In the genomic region with DNA sequence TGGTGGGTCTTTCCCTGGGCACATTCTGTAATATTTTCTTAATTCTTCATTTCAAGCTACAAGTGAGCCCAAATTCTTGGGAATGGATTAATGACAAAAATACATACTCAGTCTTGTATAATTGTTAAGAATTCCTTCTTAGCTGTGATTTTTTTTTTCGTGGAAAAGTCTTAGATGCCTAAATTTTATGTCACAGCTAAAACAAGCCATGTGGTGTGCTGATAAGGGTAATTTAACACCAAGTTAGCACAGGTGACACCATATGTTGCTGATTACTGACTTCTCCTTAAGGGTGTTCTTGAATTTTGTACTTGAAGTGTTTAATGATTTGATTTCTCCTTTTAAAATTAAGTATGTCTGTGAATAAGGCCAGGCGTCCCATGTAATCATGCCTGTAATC, we compare ENCODE assay signal across 1 cellular context.
TF ChIP-seq lines count a peak whose summit lies in the region.

No MANE protein-coding gene starts in this region.

TF ChIP-seq in K562, 482 proteins besides CTCF, POLR2A, EP300 and RAD21 (continued from another document):
- TF ChIP-seq, protein P1, sequence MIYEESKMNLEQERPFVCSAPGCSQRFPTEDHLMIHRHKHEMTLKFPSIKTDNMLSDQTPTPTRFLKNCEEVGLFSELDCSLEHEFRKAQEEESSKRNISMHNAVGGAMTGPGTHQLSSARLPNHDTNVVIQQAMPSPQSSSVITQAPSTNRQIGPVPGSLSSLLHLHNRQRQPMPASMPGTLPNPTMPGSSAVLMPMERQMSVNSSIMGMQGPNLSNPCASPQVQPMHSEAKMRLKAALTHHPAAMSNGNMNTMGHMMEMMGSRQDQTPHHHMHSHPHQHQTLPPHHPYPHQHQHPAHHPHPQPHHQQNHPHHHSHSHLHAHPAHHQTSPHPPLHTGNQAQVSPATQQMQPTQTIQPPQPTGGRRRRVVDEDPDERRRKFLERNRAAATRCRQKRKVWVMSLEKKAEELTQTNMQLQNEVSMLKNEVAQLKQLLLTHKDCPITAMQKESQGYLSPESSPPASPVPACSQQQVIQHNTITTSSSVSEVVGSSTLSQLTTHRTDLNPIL (CRISPR knock-in tag; IDR thresholded peaks at IDR 0.05): no peak
- TF ChIP-seq ZC3H4 (CRISPR knock-in tag; IDR thresholded peaks at IDR 0.05; ENCODE audit: borderline replicate concordance) (no peak), CEBPG (CRISPR knock-in tag; IDR thresholded peaks at IDR 0.05) (no peak), CEBPG (tag; conservative IDR thresholded peaks at IDR 0.05 in 1 of 2, IDR thresholded peaks at IDR 0.05 in 1 of 2) (no peak), CREM (IDR thresholded peaks at IDR 0.05; ENCODE audit: low read depth) (no peak), HDAC2 (IDR thresholded peaks at IDR 0.05) (peak; percentile 73; the same call in 1 of the 2 replicates), HDAC1 (IDR thresholded peaks at IDR 0.05) (peak in 1 of 2 experiments; percentile 50; a peak in 1 of 4 replicates), NFYB (IDR thresholded peaks at IDR 0.05; ENCODE audit: extremely low read depth, insufficient read length) (no peak)
